9 cellular contexts compared by ENCODE assay signal in genomic region chr22:40326905-40327735, GRCh38. TPM values are rescaled to one million over a fixed set of nuclear protein-coding genes. Genes with fewer than 3 reads are reported as not detected.
DNase-seq lines count a peak whose midpoint lies in the region; ATAC-seq and TF ChIP-seq lines count a peak whose summit lies in the region.
"Had no signal": no experiment of that assay in that cellular context is flagged by ENCODE, and none has a peak within 500 bp of the region (broad histone marks: within the 10 kb centered on the region; RNA-seq: fewer than 3 reads in every experiment).

No MANE protein-coding gene starts in this region.

- no peaks in the 10 kb centered on the region for H3K27me3 Mint-ChIP-seq in activated CD4-positive, alpha-beta memory T cell treated with anti-CD3 and anti-CD28 coated beads for 36 hours
- H3K27me3 Mint-ChIP-seq in activated CD4-positive, alpha-beta memory T cell treated with anti-CD3 and anti-CD28 coated beads, Interleukin-2, amount 10 ng/mL, durations not matched to agents 7 days and 5 days: no peaks in the 10 kb centered on the region

- no peak for ATAC-seq in left colon

- POLR2A ChIA-PET in activated CD4-positive, alpha-beta memory T cell treated with anti-CD3 and anti-CD28 coated beads for 36 hours (lab: Charles Lee): no interaction called here
- POLR2A ChIA-PET in activated CD4-positive, alpha-beta memory T cell treated with anti-CD3 and anti-CD28 coated beads, Interleukin-2, amount 10 ng/mL, durations not matched to agents 7 days and 5 days (lab: Charles Lee): interaction anchor here (1.4 to 2.6 kb wide), 4 partner anchors 13 to 283 kb away, joined by 4 to 19 read pairs (median 9); partner anchors contain the start of genes ADSL and TNRC6B

- H3K4me1 ChIP-seq in SJCRH30: peaks cover 15% of the 10 kb centered on the region; the same call in 1 of the 2 replicates
- H3K4me1 ChIP-seq in stomach smooth muscle (ENCODE audit: control insufficient read depth, insufficient read depth, low read length): peaks cover 5% of the 10 kb centered on the region
- peaks cover 11% of the 10 kb centered on the region for H3K4me1 ChIP-seq in vagina

- H3K27me3 ChIP-seq in SJCRH30 (no peaks in the 10 kb centered on the region), stomach smooth muscle (ENCODE audit: control insufficient read depth in 1 of 2, insufficient read depth in 2 of 2, low read length in 2 of 2) (no peaks in the 10 kb centered on the region), vagina (no peaks in the 10 kb centered on the region)

- H3K9ac ChIP-seq in stomach smooth muscle (ENCODE audit: low read length in 2 of 2): no peak overlapping the region

- peaks cover 12% of the 10 kb centered on the region for H3K36me3 Mint-ChIP-seq in activated CD4-positive, alpha-beta memory T cell treated with anti-CD3 and anti-CD28 coated beads for 36 hours
- peaks cover 51% of the 10 kb centered on the region for H3K36me3 Mint-ChIP-seq in activated CD4-positive, alpha-beta memory T cell treated with anti-CD3 and anti-CD28 coated beads, Interleukin-2, amount 10 ng/mL, durations not matched to agents 7 days and 5 days (ENCODE audit: low read depth)

- peak overlapping the region; percentile 77 for H3K27ac Mint-ChIP-seq in activated CD4-positive, alpha-beta memory T cell treated with anti-CD3 and anti-CD28 coated beads for 36 hours
- H3K27ac Mint-ChIP-seq in activated CD4-positive, alpha-beta memory T cell treated with anti-CD3 and anti-CD28 coated beads, Interleukin-2, amount 10 ng/mL, durations not matched to agents 7 days and 5 days: no peak overlapping the region

- intact Hi-C loops in activated CD4-positive, alpha-beta memory T cell treated with anti-CD3 and anti-CD28 coated beads for 36 hours (cut with micrococcal nuclease): loop anchor here (5.0 to 10.0 kb wide), 2 partner anchors 270 to 382 kb away; no protein-coding TSS in a partner anchor
- intact Hi-C loops in vagina (cut with DNase I) (no loop called here), left colon (cut with DNase I, micrococcal nuclease) (no loop called here)

- CTCF ChIA-PET in activated CD4-positive, alpha-beta memory T cell treated with anti-CD3 and anti-CD28 coated beads for 36 hours (lab: Charles Lee): interaction anchor here (0.8 to 3.1 kb wide), 3 partner anchors 9 to 41 kb away, joined by 3 to 21 read pairs (median 6); no protein-coding TSS in a partner anchor
- CTCF ChIA-PET in activated CD4-positive, alpha-beta memory T cell treated with anti-CD3 and anti-CD28 coated beads, Interleukin-2, amount 10 ng/mL, durations not matched to agents 7 days and 5 days (lab: Charles Lee): interaction anchor here (0.5 to 1.0 kb wide), 2 partner anchors 11 to 19 kb away, joined by 3 to 4 read pairs; no protein-coding TSS in a partner anchor

- H3K4me3 ChIP-seq in SJCRH30 (peak overlapping the region; percentile 1; the same call in 1 of the 2 replicates), stomach smooth muscle (ENCODE audit: low read length in 2 of 2) (no peak overlapping the region), vagina (no peak overlapping the region)

- H3K4me1 Mint-ChIP-seq in activated CD4-positive, alpha-beta memory T cell treated with anti-CD3 and anti-CD28 coated beads for 36 hours (ENCODE audit: low read depth): peaks cover 94% of the 10 kb centered on the region
- peaks cover 83% of the 10 kb centered on the region for H3K4me1 Mint-ChIP-seq in activated CD4-positive, alpha-beta memory T cell treated with anti-CD3 and anti-CD28 coated beads, Interleukin-2, amount 10 ng/mL, durations not matched to agents 7 days and 5 days

- H3K4me3 Mint-ChIP-seq in activated CD4-positive, alpha-beta memory T cell treated with anti-CD3 and anti-CD28 coated beads for 36 hours: no peak overlapping the region
- no peak overlapping the region for H3K4me3 Mint-ChIP-seq in activated CD4-positive, alpha-beta memory T cell treated with anti-CD3 and anti-CD28 coated beads, Interleukin-2, amount 10 ng/mL, durations not matched to agents 7 days and 5 days
- H3K4me3 Mint-ChIP-seq: mesothelial cell of epicardium had no signal

- TF ChIP-seq POLR2A in vagina (IDR thresholded peaks at IDR 0.05): no peak

- TF ChIP-seq CTCF in vagina (IDR thresholded peaks at IDR 0.05): no peak

- DNase-seq in activated CD4-positive, alpha-beta memory T cell treated with anti-CD3 and anti-CD28 coated beads for 36 hours: no peak
- no peak for DNase-seq in activated CD4-positive, alpha-beta memory T cell treated with anti-CD3 and anti-CD28 coated beads, Interleukin-2, amount 10 ng/mL, durations not matched to agents 7 days and 5 days
- DNase-seq in SJCRH30 (peak; percentile 43 to 62), glomerular visceral epithelial cell (ENCODE audit: extremely low spot score) (peak; percentile 3), vagina (ENCODE audit: extremely low spot score in 2 of 2) (no peak), left colon (no peak), NCI-H524 treated with DMSO at 0.1 percent for 48 hours (lab: John Stamatoyannopoulos, UW) (no peak)

- H3K36me3 ChIP-seq in SJCRH30 (no peaks in the 10 kb centered on the region; the same call in 1 of the 2 replicates), stomach smooth muscle (ENCODE audit: control insufficient read depth in 2 of 2, insufficient read depth in 2 of 2, low read length in 2 of 2) (peaks cover 16 to 30% of the 10 kb centered on the region in 2 donors), vagina (peaks cover 0 to 19% of the 10 kb centered on the region in 2 donors)

- no peaks in the 10 kb centered on the region for H3K9me3 Mint-ChIP-seq in activated CD4-positive, alpha-beta memory T cell treated with anti-CD3 and anti-CD28 coated beads for 36 hours
- H3K9me3 Mint-ChIP-seq in activated CD4-positive, alpha-beta memory T cell treated with anti-CD3 and anti-CD28 coated beads, Interleukin-2, amount 10 ng/mL, durations not matched to agents 7 days and 5 days: no peaks in the 10 kb centered on the region
- H3K9me3 Mint-ChIP-seq: mesothelial cell of epicardium had no signal

- no peaks in the 10 kb centered on the region for H3K9me3 ChIP-seq in SJCRH30 (replicated peaks)
- no peaks in the 10 kb centered on the region for H3K9me3 ChIP-seq in stomach smooth muscle (ENCODE audit: control insufficient read depth in 2 of 2, low read length in 2 of 2)
- no peaks in the 10 kb centered on the region for H3K9me3 ChIP-seq in vagina

- H3K27ac ChIP-seq in SJCRH30 (peak overlapping the region; percentile 61), stomach smooth muscle (ENCODE audit: low read length) (peak overlapping the region; percentile 41), vagina (no peak overlapping the region)

RNA-seq across cellular contexts. Expression of gene ADSL, which starts 19.2 kb away (rescaled TPM):
- 100 to 1,000 TPM; 143 to 146 TPM for total RNA-seq in activated CD4-positive, alpha-beta memory T cell treated with anti-CD3 and anti-CD28 coated beads for 36 hours
- 100 to 1,000 TPM in 1 of 2 experiments, 10 to 100 TPM in 1; 95.0 to 105 TPM for total RNA-seq in activated CD4-positive, alpha-beta memory T cell treated with anti-CD3 and anti-CD28 coated beads, Interleukin-2, amount 10 ng/mL, durations not matched to agents 7 days and 5 days
- 134 TPM in 2 replicates for total RNA-seq in SJCRH30 (2014; rRNA removed; shearing (Covaris generic))
- total RNA-seq in vagina: 41.0 TPM
- 10 to 100 TPM; 34.2 to 34.9 TPM for total RNA-seq in left colon

RNA-seq across cellular contexts. Expression of gene SGSM3, which starts 43.3 kb away (rescaled TPM):
- total RNA-seq in activated CD4-positive, alpha-beta memory T cell treated with anti-CD3 and anti-CD28 coated beads for 36 hours: 10 to 100 TPM; 53.2 to 55.4 TPM
- 10 to 100 TPM; 70.0 to 72.2 TPM for total RNA-seq in activated CD4-positive, alpha-beta memory T cell treated with anti-CD3 and anti-CD28 coated beads, Interleukin-2, amount 10 ng/mL, durations not matched to agents 7 days and 5 days
- 17.0 and 25.1 TPM in 2 replicates for total RNA-seq in SJCRH30 (2014; rRNA removed; shearing (Covaris generic))
- total RNA-seq in vagina: 75.6 TPM
- total RNA-seq in left colon: 100 to 1,000 TPM; 121 to 142 TPM

Comparison
In these comparisons a context has a peak if more than half of its experiments do, and no peak if none do; other contexts are left out.
1. DNase-seq: peak in SJCRH30 (2 of 2) and glomerular visceral epithelial cell (single experiment); none in activated CD4-positive, alpha-beta memory T cell treated with anti-CD3 and anti-CD28 coated beads for 36 hours (single experiment), activated CD4-positive, alpha-beta memory T cell treated with anti-CD3 and anti-CD28 coated beads, Interleukin-2, amount 10 ng/mL, durations not matched to agents 7 days and 5 days (single experiment), vagina (0 of 2), left colon (0 of 2) and NCI-H524 treated with DMSO at 0.1 percent for 48 hours (single experiment).